ENCODE assay signal across 26 cellular contexts in the genomic region with DNA sequence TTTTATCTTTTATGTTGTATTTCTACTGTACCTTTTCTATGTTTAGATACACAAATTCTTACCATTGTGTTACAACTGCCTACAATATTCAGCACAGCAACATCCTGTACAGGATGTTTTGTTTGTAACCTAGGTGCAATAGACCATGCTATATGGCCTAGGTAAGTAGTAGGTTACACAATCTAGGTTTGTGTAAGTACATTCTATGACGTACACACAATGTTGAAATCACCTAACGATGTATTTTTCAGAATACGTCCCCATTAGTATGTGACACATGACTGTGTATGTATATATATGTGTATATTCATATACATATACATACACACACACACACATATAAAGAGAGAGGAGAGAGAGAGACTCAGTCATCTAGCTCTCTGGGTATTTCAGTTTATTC.
"Had no signal": no experiment of that assay in that cellular context is flagged by ENCODE, and none has a peak within 500 bp of the region (broad histone marks: within the 10 kb centered on the region; RNA-seq: fewer than 3 reads in every experiment).

No MANE protein-coding gene starts in this region.

- ATAC-seq: activated CD4-positive, alpha-beta T cell treated with anti-CD3 and anti-CD28 coated beads for 36 hours; activated CD8-positive, alpha-beta memory T cell treated with anti-CD3 and anti-CD28 coated beads, Interleukin-2, amount 10 ng/mL, durations not matched to agents 7 days and 5 days; activated CD8-positive, alpha-beta T cell treated with anti-CD3 and anti-CD28 coated beads, Interleukin-2, amount 10 ng/mL, durations not matched to agents 7 days and 5 days; activated naive CD8-positive, alpha-beta T cell treated with anti-CD3 and anti-CD28 coated beads, Interleukin-2, amount 50 U/mL, for 24 hours; esophagus mucosa; T-helper 17 cell had no signal

- H3K27ac ChIP-seq: adrenal gland, ascending aorta, colonic mucosa had no signal

- H3K4me1 ChIP-seq: adrenal gland, ascending aorta, colonic mucosa had no signal

- H3K4me3 ChIP-seq: adrenal gland, ascending aorta, colonic mucosa had no signal

- H3K9me3 ChIP-seq: adrenal gland, ascending aorta, colonic mucosa had no signal

- H3K36me3 ChIP-seq: adrenal gland, ascending aorta, colonic mucosa had no signal

- FAIRE-seq: endothelial cell of umbilical vein had no signal

- DNase-seq: activated CD4-positive, alpha-beta memory T cell treated with anti-CD3 and anti-CD28 coated beads for 36 hours; activated CD4-positive, alpha-beta T cell treated with anti-CD3 and anti-CD28 coated beads for 36 hours; activated CD4-positive, alpha-beta T cell treated with anti-CD3 and anti-CD28 coated beads, Interleukin-2, amount 10 ng/mL, durations not matched to agents 24 days and 14 days; activated CD4-positive, CD25-positive, alpha-beta regulatory T cell; activated CD4-positive, CD25-positive, alpha-beta regulatory T cell treated with anti-CD3 and anti-CD28 coated beads, Interleukin-2, amount 50 U/mL, for 72 hours; activated CD8-positive, alpha-beta memory T cell treated with anti-CD3 and anti-CD28 coated beads, Interleukin-2, amount 10 ng/mL, durations not matched to agents 7 days and 5 days; activated CD8-positive, alpha-beta memory T cell treated with anti-CD3 and anti-CD28 coated beads, Interleukin-2, amount 50 U/mL, for 4 hours; activated CD8-positive, alpha-beta T cell treated with anti-CD3 and anti-CD28 coated beads, Interleukin-2, amount 10 ng/mL, durations not matched to agents 7 days and 5 days; activated effector memory CD4-positive, alpha-beta T cell treated with anti-CD3 and anti-CD28 coated beads, Interleukin-2, amount 50 U/mL, for 16 hours; activated naive CD4-positive, alpha-beta T cell treated with anti-CD3 and anti-CD28 coated beads for 36 hours; activated naive CD8-positive, alpha-beta T cell treated with anti-CD3 and anti-CD28 coated beads for 36 hours; activated naive CD8-positive, alpha-beta T cell treated with anti-CD3 and anti-CD28 coated beads, Interleukin-2, amount 50 U/mL, for 24 hours; activated T-cell treated with anti-CD3 and anti-CD28 coated beads, Interleukin-2, amount 50 U/mL, for 1 hour; activated T-cell treated with anti-CD3 and anti-CD28 coated beads, Interleukin-2, amount 50 U/mL, for 48 hours; adrenal gland; caudate nucleus; colonic mucosa; effector CD8-positive, alpha-beta T cell; foreskin fibroblast; head of caudate nucleus; hippocampal formation; T-helper 17 cell; T1000 had no signal

- H3K27me3 ChIP-seq: adrenal gland, ascending aorta, colonic mucosa had no signal
